ENCODE assay signal across 19 cellular contexts in genomic region chrX:148984238-148984637, GRCh38.
"Had no signal": no experiment of that assay in that cellular context is flagged by ENCODE, and none has a peak within 500 bp of the region (broad histone marks: within the 10 kb centered on the region; RNA-seq: fewer than 3 reads in every experiment).

No MANE protein-coding gene starts in this region.

- H3K36me3 ChIP-seq: gastroesophageal sphincter, left lung, right atrium auricular region, tibial nerve, vagina had no signal

- H3K4me3 ChIP-seq: gastroesophageal sphincter, left lung, right atrium auricular region, tibial nerve, vagina had no signal

- H3K4me1 ChIP-seq: gastroesophageal sphincter, left lung, right atrium auricular region, tibial nerve, vagina had no signal

- DNase-seq: activated CD4-positive, alpha-beta T cell treated with anti-CD3 and anti-CD28 coated beads for 1 hour; activated effector memory CD4-positive, alpha-beta T cell treated with Interleukin-2 at 50 U/mL for 16 hours; activated T-cell treated with anti-CD3 and anti-CD28 coated beads, Interleukin-2, amount 50 U/mL, for 24 hours; amniotic stem cell; effector memory CD8-positive, alpha-beta T cell; islet precursor cell; left lung; natural killer cell; posterior cingulate gyrus; stimulated activated naive B cell treated with anti-CD40 and anti-IgM and Interleukin-4, amounts not matched to agents 10 μg/mL and 1 μg/mL and 100 μg/mL, for 72 hours had no signal

- H3K4me1 Mint-ChIP-seq: brain, natural killer cell had no signal

- H3K9me3 Mint-ChIP-seq: activated naive CD4-positive, alpha-beta T cell treated with anti-CD3 and anti-CD28 coated beads, Interleukin-2, amount 50 U/mL, for 72 hours; activated T-cell treated with anti-CD3 and anti-CD28 coated beads, Interleukin-2, amount 50 U/mL, for 24 hours; dendritic cell treated with granulocyte-macrophage colony-stimulating factor and Interleukin-4, amounts not matched to agents 40 ng/mL and 50 ng/mL, for 4 days; effector memory CD8-positive, alpha-beta T cell; memory B cell; natural killer cell had no signal

- H3K27ac ChIP-seq: epithelial cell of prostate, gastroesophageal sphincter, left lung, right atrium auricular region, tibial nerve, vagina had no signal

- H3K27me3 Mint-ChIP-seq: brain; dendritic cell treated with granulocyte-macrophage colony-stimulating factor and Interleukin-4, amounts not matched to agents 40 ng/mL and 50 ng/mL, for 4 days; effector memory CD8-positive, alpha-beta T cell; memory B cell; stimulated activated naive B cell treated with anti-CD40 and anti-IgM and Interleukin-4, amounts not matched to agents 10 μg/mL and 1 μg/mL and 100 μg/mL, for 72 hours had no signal

- H3K9me3 ChIP-seq: gastroesophageal sphincter, left lung, right atrium auricular region, tibial nerve, vagina had no signal

- ATAC-seq: activated naive CD4-positive, alpha-beta T cell treated with anti-CD3 and anti-CD28 coated beads, Interleukin-2, amount 50 U/mL, for 72 hours; effector memory CD8-positive, alpha-beta T cell; gastroesophageal sphincter; left lung; natural killer cell; stimulated activated naive B cell treated with anti-CD40 and anti-IgM and Interleukin-4, amounts not matched to agents 10 μg/mL and 1 μg/mL and 100 μg/mL, for 72 hours had no signal

- H3K4me3 Mint-ChIP-seq: activated T-cell treated with anti-CD3 and anti-CD28 coated beads, Interleukin-2, amount 50 U/mL, for 24 hours; brain; dendritic cell treated with granulocyte-macrophage colony-stimulating factor and Interleukin-4, amounts not matched to agents 40 ng/mL and 50 ng/mL, for 4 days; effector memory CD8-positive, alpha-beta T cell; memory B cell; natural killer cell; stimulated activated naive B cell treated with anti-CD40 and anti-IgM and Interleukin-4, amounts not matched to agents 10 μg/mL and 1 μg/mL and 100 μg/mL, for 72 hours had no signal

- H3K27ac Mint-ChIP-seq: activated naive CD4-positive, alpha-beta T cell treated with anti-CD3 and anti-CD28 coated beads, Interleukin-2, amount 50 U/mL, for 72 hours; activated T-cell treated with anti-CD3 and anti-CD28 coated beads, Interleukin-2, amount 50 U/mL, for 24 hours; brain; dendritic cell treated with granulocyte-macrophage colony-stimulating factor and Interleukin-4, amounts not matched to agents 40 ng/mL and 50 ng/mL, for 4 days; effector memory CD8-positive, alpha-beta T cell; memory B cell; natural killer cell; stimulated activated naive B cell treated with anti-CD40 and anti-IgM and Interleukin-4, amounts not matched to agents 10 μg/mL and 1 μg/mL and 100 μg/mL, for 72 hours had no signal

- H3K36me3 Mint-ChIP-seq: activated naive CD4-positive, alpha-beta T cell treated with anti-CD3 and anti-CD28 coated beads, Interleukin-2, amount 50 U/mL, for 72 hours; brain; memory B cell; natural killer cell; stimulated activated naive B cell treated with anti-CD40 and anti-IgM and Interleukin-4, amounts not matched to agents 10 μg/mL and 1 μg/mL and 100 μg/mL, for 72 hours had no signal
